Comparison of ENCODE assay signal across 9 cellular contexts in genomic region chr16:2560798-2561133, GRCh38. TPM values are rescaled to one million over a fixed set of nuclear protein-coding genes. Genes with fewer than 3 reads are reported as not detected.
A peak's percentile ranks its signal among the peaks of the same experiment; 100 is the strongest.
DNase-seq lines count a peak whose midpoint lies in the region; ATAC-seq and TF ChIP-seq lines count a peak whose summit lies in the region.
"Not testable (repeated sequence)": the region's sequence is repeated elsewhere in the genome, so short reads cannot be mapped to it uniquely, and the experiment has no call there.
"Had no signal": no experiment of that assay in that cellular context is flagged by ENCODE, and none has a peak within 500 bp of the region (broad histone marks: within the 10 kb centered on the region; RNA-seq: fewer than 3 reads in every experiment).

No MANE protein-coding gene starts in this region.

- TF ChIP-seq POLR2A in transverse colon (IDR thresholded peaks at IDR 0.05): not testable (repeated sequence)

- not testable (repeated sequence) for H3K27me3 ChIP-seq in RWPE2 (ENCODE audit: insufficient read depth, poor library complexity, severe bottlenecking); colonic mucosa; smooth muscle cell (ENCODE audit: low read depth); transverse colon

- not testable (repeated sequence) for H3K79me2 ChIP-seq in smooth muscle cell (ENCODE audit: low read depth)

- in situ Hi-C loops in GM13977 (cut with MboI; ENCODE audit: low pct_unique_long_range_greater_than_20kb, low sequenced_read_pairs, unreplicated experiment); transverse colon (cut with MboI; ENCODE audit: low pct_ligation_motif_present in 1 of 4, low pct_unique_long_range_greater_than_20kb in 1 of 4, low sequenced_read_pairs in 3 of 4): not testable (repeated sequence)

- 13% methylated on average over 3 of the region's 4 CpGs for WGBS in smooth muscle cell (ENCODE audit: low lambda C conversion rate)
- WGBS in transverse colon (ENCODE audit: low coverage in 1 of 2), 2 donors: 17% methylated on average over 1 of the region's 4 CpGs; no CpG with 5 or more reads in 1 of the 2 donors

- not testable (repeated sequence) for DNase-seq in GM13977 (ENCODE audit: low spot score); RWPE2 (ENCODE audit: low spot score); smooth muscle cell (lab: John Stamatoyannopoulos, UW; ENCODE audit: unreplicated experiment)
- peak; percentile 53 for DNase-seq in activated T-cell treated with anti-CD3 and anti-CD28 coated beads for 4 hours
- DNase-seq in colonic mucosa: peak; percentile 80
- peak; percentile 70 for DNase-seq in left lobe of liver (ENCODE audit: low spot score)
- peak; percentile 84 for DNase-seq in transverse colon

- H3K4me3 ChIP-seq in RWPE2 (ENCODE audit: severe bottlenecking); colonic mucosa; smooth muscle cell; transverse colon: not testable (repeated sequence)

- not testable (repeated sequence) for H2AFZ ChIP-seq in smooth muscle cell (ENCODE audit: low read depth)

- peak; percentile 52 for ATAC-seq in HG02678 (IDR thresholded peaks at IDR 0.05; ENCODE audit: unreplicated experiment)
- peak; percentile 90 for ATAC-seq in RWPE2 (ENCODE audit: low read depth)
- ATAC-seq in left lobe of liver: peak; percentile 83

- H3K4me2 ChIP-seq in smooth muscle cell: not testable (repeated sequence)

- H3K36me3 ChIP-seq in RWPE2 (ENCODE audit: low read depth); colonic mucosa; smooth muscle cell (ENCODE audit: low read depth); transverse colon: not testable (repeated sequence)

- intact Hi-C loops in colonic mucosa (cut with DNase I); transverse colon (cut with DNase I; ENCODE audit: low total_unique reads): not testable (repeated sequence)

- H3K9me3 ChIP-seq in RWPE2 (ENCODE audit: severe bottlenecking); colonic mucosa; smooth muscle cell (replicated peaks; ENCODE audit: low read depth); transverse colon: not testable (repeated sequence)

- not testable (repeated sequence) for H3K9ac ChIP-seq in colonic mucosa (ENCODE audit: low read depth in 2 of 2, low read length in 2 of 2); smooth muscle cell (ENCODE audit: low read depth)

- not testable (repeated sequence) for H3F3A ChIP-seq in smooth muscle cell (ENCODE audit: low read depth)

- TF ChIP-seq CTCF in GM13977 (IDR thresholded peaks at IDR 0.05; ENCODE audit: extremely low read depth, insufficient read depth, missing control alignments) (peak; percentile 54), colonic mucosa (IDR thresholded peaks at IDR 0.05) (peak; percentile 24), smooth muscle cell (IDR thresholded peaks at IDR 0.05; ENCODE audit: borderline replicate concordance, insufficient read depth, poor library complexity, severe bottlenecking) (peak; percentile 50), transverse colon (IDR thresholded peaks at IDR 0.05) (peak in 3 of 5 experiments; percentile 42 to 54 (median 51))
- not testable (repeated sequence) for TF ChIP-seq CTCF in RWPE2 (IDR thresholded peaks at IDR 0.05; ENCODE audit: poor library complexity, severe bottlenecking)

- not testable (repeated sequence) for H4K20me1 ChIP-seq in smooth muscle cell (ENCODE audit: low read depth)

- not testable (repeated sequence) for H3K4me1 ChIP-seq in RWPE2 (ENCODE audit: insufficient read depth, poor library complexity, severe bottlenecking); colonic mucosa; smooth muscle cell (ENCODE audit: low read depth); transverse colon

- TF ChIP-seq EP300 in transverse colon (IDR thresholded peaks at IDR 0.05; ENCODE audit: low read depth): not testable (repeated sequence)

- not testable (repeated sequence) for H3K27ac ChIP-seq in RWPE2 (ENCODE audit: poor library complexity, severe bottlenecking); colonic mucosa; smooth muscle cell (ENCODE audit: low read depth); transverse colon

RNA-seq across cellular contexts. Expression of gene PDPK1, which starts 22.9 kb away (rescaled TPM):
- 10 to 100 TPM; 60.4 to 71.5 TPM for total RNA-seq in colonic mucosa
- 27.4 TPM for total RNA-seq in left lobe of liver
- 22.3 and 23.8 TPM in 2 replicates for total RNA-seq in smooth muscle cell
- 16.4 and 25.4 TPM in 2 replicates for polyA plus RNA-seq in smooth muscle cell
- 10 to 100 TPM; 39.6 to 96.9 (median 69.5) TPM for total RNA-seq in transverse colon

RNA-seq across cellular contexts. Expression of gene CEMP1, which starts 29.6 kb away (rescaled TPM):
- total RNA-seq in colonic mucosa (under 1 TPM; 0.53 to 0.54 TPM), left lobe of liver (0.20 TPM), smooth muscle cell (not detected in 2 replicates), transverse colon (1 to 10 TPM in 2 of 4 donors, not detected in 2; 1.9 to 3.1 TPM)
- polyA plus RNA-seq in smooth muscle cell: 1.7 and 5.1 TPM in 2 replicates
- total RNA-seq: Daoy had no signal

RNA-seq across cellular contexts. Expression of gene AMDHD2, which starts 40.6 kb away (rescaled TPM):
- 10 to 100 TPM; 19.4 to 31.6 TPM for total RNA-seq in colonic mucosa
- total RNA-seq in left lobe of liver: 22.2 TPM
- total RNA-seq in smooth muscle cell: 12.0 and 15.7 TPM in 2 replicates
- 14.2 and 20.8 TPM in 2 replicates for polyA plus RNA-seq in smooth muscle cell
- total RNA-seq in transverse colon: 100 to 1,000 TPM in 1 of 4 donors, 10 to 100 TPM in 3; 30.2 to 115 (median 52.4) TPM

RNA-seq across cellular contexts. Expression of gene ATP6V0C, which starts 47.0 kb away (rescaled TPM):
- total RNA-seq in colonic mucosa: 100 to 1,000 TPM; 240 to 336 TPM
- 87.0 TPM for total RNA-seq in left lobe of liver
- total RNA-seq in smooth muscle cell: 50.5 and 99.2 TPM in 2 replicates
- polyA plus RNA-seq in smooth muscle cell: 207 and 265 TPM in 2 replicates
- 100 to 1,000 TPM; 101 to 237 (median 135) TPM for total RNA-seq in transverse colon
